In the genomic region with DNA sequence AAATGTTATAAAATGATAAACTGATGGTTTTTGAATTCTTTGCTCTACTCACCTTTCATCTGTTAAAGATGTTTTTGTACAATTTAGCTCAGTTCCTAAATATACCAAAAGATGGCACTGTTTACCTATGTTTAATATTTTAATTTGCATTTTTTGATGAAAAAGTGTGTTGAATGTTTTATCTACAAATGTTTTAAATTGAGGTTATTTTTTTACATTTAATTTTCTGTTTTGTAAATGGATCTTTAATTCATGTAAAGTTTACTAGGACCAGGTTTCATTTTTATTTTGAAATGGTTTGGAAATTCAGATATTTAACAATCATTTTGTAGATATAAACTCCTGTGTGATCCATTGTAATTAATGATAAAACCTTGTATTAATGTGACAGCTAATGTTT, we compare ENCODE assay signal across 7 cellular contexts. TPM values are rescaled to one million over a fixed set of nuclear protein-coding genes. Genes with fewer than 3 reads are reported as not detected.
DNase-seq lines count a peak whose midpoint lies in the region; ATAC-seq and TF ChIP-seq lines count a peak whose summit lies in the region.

No MANE protein-coding gene starts in this region.

- no peak overlapping the region for H2BK5ac ChIP-seq in mesenchymal stem cell (ENCODE audit: low read depth, low read length, poor library complexity, severe bottlenecking)

- H4K91ac ChIP-seq in mesenchymal stem cell (ENCODE audit: low read length) = no peak overlapping the region

- no peak overlapping the region for H2AK5ac ChIP-seq in mesenchymal stem cell (ENCODE audit: low read length, severe bottlenecking)

- H3K36me3 ChIP-seq in mesenchymal stem cell (ENCODE audit: control insufficient read depth in 1 of 2, insufficient read depth in 2 of 2, low read depth in 1 of 2, low read length in 2 of 2) = no peaks in the 10 kb centered on the region

- peak overlapping the region; percentile 58 for H3K9ac ChIP-seq in mesenchymal stem cell (ENCODE audit: low read length)

- no peak overlapping the region for H3K23ac ChIP-seq in mesenchymal stem cell (ENCODE audit: low read length in 2 of 2)

- H3K4me1 ChIP-seq in mesenchymal stem cell (ENCODE audit: control insufficient read depth, insufficient read depth, low read depth, low read length) = no peaks in the 10 kb centered on the region

- no peak overlapping the region for H3K4ac ChIP-seq in mesenchymal stem cell (ENCODE audit: low read depth in 1 of 2, low read length in 2 of 2)

- H2AFZ ChIP-seq in mesenchymal stem cell (ENCODE audit: low read depth, low read length) = no peak overlapping the region

- no peak overlapping the region for H2BK12ac ChIP-seq in mesenchymal stem cell (ENCODE audit: low read length in 2 of 2)

- no peaks in the 10 kb centered on the region for H3K9me3 ChIP-seq in mesenchymal stem cell (ENCODE audit: control insufficient read depth, low read length)

- H3K79me1 ChIP-seq in mesenchymal stem cell (replicated peaks; ENCODE audit: low read length, poor library complexity, severe bottlenecking) = peaks cover 3% of the 10 kb centered on the region

- H2BK120ac ChIP-seq in mesenchymal stem cell (ENCODE audit: low read depth, low read length) = no peak overlapping the region

- peak; percentile 38 for TF ChIP-seq CTCF in astrocyte of the spinal cord (IDR thresholded peaks at IDR 0.05; ENCODE audit: low read depth, low read length)

- no peaks in the 10 kb centered on the region for H3K27me3 ChIP-seq in mesenchymal stem cell (ENCODE audit: control insufficient read depth in 1 of 2, insufficient read depth in 1 of 2, low read length in 2 of 2)

- H3K18ac ChIP-seq in mesenchymal stem cell (ENCODE audit: low read depth in 1 of 2, low read length in 2 of 2) = no peak overlapping the region

- H4K8ac ChIP-seq in mesenchymal stem cell (ENCODE audit: low read length) = no peak overlapping the region

- peak; percentile 37 for DNase-seq in ELR (ENCODE audit: low read depth)
- DNase-seq in LoVo (ENCODE audit: low spot score) = peak; percentile 37
- peak; percentile 57 for DNase-seq in astrocyte of the spinal cord (ENCODE audit: low read depth, low spot score)
- peak; percentile 37 for DNase-seq in mesenchymal stem cell
- no peak for DNase-seq in activated CD8-positive, alpha-beta memory T cell treated with anti-CD3 and anti-CD28 coated beads, Interleukin-2, amount 50 U/mL, for 4 hours

- no peak overlapping the region for H2BK15ac ChIP-seq in mesenchymal stem cell (ENCODE audit: low read depth, poor library complexity, severe bottlenecking)

- no peak overlapping the region for H3K27ac ChIP-seq in mesenchymal stem cell (ENCODE audit: low read length, poor library complexity, severe bottlenecking)

- no peak overlapping the region for H3K4me3 ChIP-seq in astrocyte of the spinal cord (ENCODE audit: low read depth, low read length)
- H3K4me3 ChIP-seq in mesenchymal stem cell (ENCODE audit: insufficient read depth in 1 of 2, low read depth in 1 of 2, low read length in 2 of 2) = no peak overlapping the region

- no peak overlapping the region for H3K14ac ChIP-seq in mesenchymal stem cell (ENCODE audit: low read length in 2 of 2)

- no peak overlapping the region for H3K4me2 ChIP-seq in mesenchymal stem cell (ENCODE audit: low read length, poor library complexity, severe bottlenecking)

- ATAC-seq in HG03095 (IDR thresholded peaks at IDR 0.05; ENCODE audit: unreplicated experiment) = no peak
- ATAC-seq in GM21423 (IDR thresholded peaks at IDR 0.05; ENCODE audit: unreplicated experiment) = no peak

- in situ Hi-C loops in astrocyte of the spinal cord (cut with HindIII; ENCODE audit: low sequenced_read_pairs) = no loop called here

RNA-seq across cellular contexts. Expression of gene CDKAL1, which starts 30.0 kb away (rescaled TPM):
- 5.7 TPM for polyA plus RNA-seq in mesenchymal stem cell (2013, experiment 1 of 2)
- polyA plus RNA-seq in mesenchymal stem cell (2013, experiment 2 of 2) = 5.8 TPM
